In genomic region chr1:35079003-35079930, GRCh38 we compare ENCODE assay signal across 8 cellular contexts.
DNase-seq lines count a peak whose midpoint lies in the region; ATAC-seq and TF ChIP-seq lines count a peak whose summit lies in the region.

TSS of gene ZMYM1 (plus strand) at chr1:35079385. CDS start at chr1:35093988, 14,603 bp downstream.

- TF ChIP-seq CTCF in nephron progenitor cell (IDR thresholded peaks at IDR 0.05): no peak

- H3K9me3 ChIP-seq in KOPT-K1 (ENCODE audit: insufficient read depth, low read length, poor library complexity, severe bottlenecking): peaks cover 6% of the 10 kb centered on the region

- peak within 1 kb of the TSS; percentile 76 for H3K27ac ChIP-seq in KOPT-K1 (ENCODE audit: low read depth, low read length, poor library complexity, severe bottlenecking)

- peak within 1 kb of the TSS; percentile 100 for H3K27ac Mint-ChIP-seq in nephron progenitor cell
- H3K27ac Mint-ChIP-seq in stimulated activated naive CD8-positive, alpha-beta T cell treated with anti-CD3 and anti-CD28 coated beads, Interleukin-15, Interleukin-2, amounts not matched to agents 100 ng/mL and 50 ng/mL, for 24 hours: peak within 1 kb of the TSS; percentile 97

- DNase-seq in DMS79 treated with DMSO at 0.1 percent for 48 hours (lab: John Stamatoyannopoulos, UW) (peak; percentile 93), RKO (ENCODE audit: low spot score) (peak; percentile 87), fibroblast of the conjunctiva (ENCODE audit: low read depth) (peak; percentile 73), nephron progenitor cell (peak; percentile 93)
- peak; percentile 74 for DNase-seq in activated effector memory CD4-positive, alpha-beta T cell treated with Interleukin-2 at 50 U/mL for 16 hours

- H3K36me3 Mint-ChIP-seq in nephron progenitor cell (ENCODE audit: low read depth): peaks cover 28% of the 10 kb centered on the region
- H3K36me3 Mint-ChIP-seq in stimulated activated naive CD8-positive, alpha-beta T cell treated with anti-CD3 and anti-CD28 coated beads, Interleukin-15, Interleukin-2, amounts not matched to agents 100 ng/mL and 50 ng/mL, for 24 hours (ENCODE audit: low read depth): peaks cover 6% of the 10 kb centered on the region

- peak; percentile 91 for ATAC-seq in GM21737 (IDR thresholded peaks at IDR 0.05; ENCODE audit: unreplicated experiment)

- peak within 1 kb of the TSS; percentile 94 for H3K4me3 Mint-ChIP-seq in nephron progenitor cell
- peak within 1 kb of the TSS; percentile 95 for H3K4me3 Mint-ChIP-seq in stimulated activated naive CD8-positive, alpha-beta T cell treated with anti-CD3 and anti-CD28 coated beads, Interleukin-15, Interleukin-2, amounts not matched to agents 100 ng/mL and 50 ng/mL, for 24 hours

- H3K36me3 ChIP-seq in KOPT-K1 (ENCODE audit: insufficient read depth, low read length): peaks cover 8% of the 10 kb centered on the region; the same call in 1 of the 2 replicates

- peaks cover 28% of the 10 kb centered on the region for H3K27me3 Mint-ChIP-seq in nephron progenitor cell (ENCODE audit: low read depth, poor library complexity)
- peaks cover 3% of the 10 kb centered on the region for H3K27me3 Mint-ChIP-seq in stimulated activated naive CD8-positive, alpha-beta T cell treated with anti-CD3 and anti-CD28 coated beads, Interleukin-15, Interleukin-2, amounts not matched to agents 100 ng/mL and 50 ng/mL, for 24 hours

- peaks cover 26% of the 10 kb centered on the region for H3K4me1 Mint-ChIP-seq in nephron progenitor cell
- peaks cover 40% of the 10 kb centered on the region for H3K4me1 Mint-ChIP-seq in stimulated activated naive CD8-positive, alpha-beta T cell treated with anti-CD3 and anti-CD28 coated beads, Interleukin-15, Interleukin-2, amounts not matched to agents 100 ng/mL and 50 ng/mL, for 24 hours (ENCODE audit: low read depth)

- peaks cover 15% of the 10 kb centered on the region for H3K9me3 Mint-ChIP-seq in nephron progenitor cell
- no peaks in the 10 kb centered on the region for H3K9me3 Mint-ChIP-seq in stimulated activated naive CD8-positive, alpha-beta T cell treated with anti-CD3 and anti-CD28 coated beads, Interleukin-15, Interleukin-2, amounts not matched to agents 100 ng/mL and 50 ng/mL, for 24 hours

Comparison
In these comparisons a context has a peak if more than half of its experiments do, and no peak if none do; other contexts are left out.
1. Peak in every context shown above with its lines: DNase-seq, ATAC-seq and H3K27ac ChIP-seq.